ENCODE assay signal across 29 cellular contexts in the genomic region with DNA sequence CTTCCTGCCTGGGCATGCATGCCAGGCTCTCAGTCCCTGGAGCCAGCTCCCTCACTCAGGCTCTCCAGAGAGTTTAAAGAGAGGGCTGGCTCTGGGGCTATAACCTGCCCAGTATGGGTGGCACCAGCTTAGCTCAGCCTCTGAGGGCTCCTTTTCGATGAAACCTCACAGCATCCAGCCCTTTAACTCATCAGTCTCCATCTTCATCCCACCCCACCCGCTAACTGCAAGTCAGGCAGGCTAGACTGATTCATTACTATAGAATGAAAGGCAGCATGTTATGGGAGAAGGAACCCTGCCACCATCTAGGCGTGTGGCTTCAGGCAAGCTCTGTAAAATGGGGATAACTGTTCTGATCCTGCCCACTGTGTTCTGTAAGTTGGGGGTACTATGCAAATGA. TPM values are rescaled to one million over a fixed set of nuclear protein-coding genes. Genes with fewer than 3 reads are reported as not detected.
A peak's percentile ranks its signal among the peaks of the same experiment; 100 is the strongest.
DNase-seq lines count a peak whose midpoint lies in the region; ATAC-seq and TF ChIP-seq lines count a peak whose summit lies in the region.
"Had no signal": no experiment of that assay in that cellular context is flagged by ENCODE, and none has a peak within 500 bp of the region (broad histone marks: within the 10 kb centered on the region; RNA-seq: fewer than 3 reads in every experiment).

No MANE protein-coding gene starts in this region.

- H3K27me3 ChIP-seq in BE2C = no peaks in the 10 kb centered on the region
- H3K27me3 ChIP-seq: stomach, tibial artery had no signal

- TF ChIP-seq CTCF in HFFc6 (IDR thresholded peaks at IDR 0.05) = no peak
- TF ChIP-seq CTCF in BE2C (IDR thresholded peaks at IDR 0.05; ENCODE audit: low read depth, low read length) = no peak

- H3K4me1 ChIP-seq in BE2C = peaks cover 5% of the 10 kb centered on the region
- H3K4me1 ChIP-seq: tibial artery had no signal

- no peak for ATAC-seq in activated naive CD8-positive, alpha-beta T cell treated with anti-CD3 and anti-CD28 coated beads, Interleukin-2, amount 10 ng/mL, durations not matched to agents 7 days and 5 days (ENCODE audit: low read depth)
- no peak for ATAC-seq in central memory CD8-positive, alpha-beta T cell (replicated peaks; ENCODE audit: extremely low read depth, poor library complexity, severe bottlenecking)
- no peak for ATAC-seq in stimulated activated effector memory CD8-positive, alpha-beta T cell treated with anti-CD3 and anti-CD28 coated beads, Interleukin-12 subunit alpha, Interleukin-12 subunit beta, amount 100 ng/mL, for 72 hours
- ATAC-seq in HG02759 (IDR thresholded peaks at IDR 0.05; ENCODE audit: unreplicated experiment) = no peak
- ATAC-seq in HG02623 (IDR thresholded peaks at IDR 0.05; ENCODE audit: unreplicated experiment) = no peak
- ATAC-seq: activated T-cell treated with anti-CD3 and anti-CD28 coated beads, Interleukin-2, amount 50 U/mL, for 4 hours; K562; lower lobe of right lung; sciatic nerve had no signal

- no peak for DNase-seq in activated naive CD8-positive, alpha-beta T cell treated with anti-CD3 and anti-CD28 coated beads, Interleukin-2, amount 10 ng/mL, durations not matched to agents 7 days and 5 days
- no peak for DNase-seq in activated naive CD8-positive, alpha-beta T cell treated with anti-CD3 and anti-CD28 coated beads for 36 hours
- DNase-seq in HFFc6 (peak; percentile 25), BE2C (no peak)
- DNase-seq in central memory CD8-positive, alpha-beta T cell (ENCODE audit: low spot score in 2 of 2) = no peak
- no peak for DNase-seq in stimulated activated effector memory CD8-positive, alpha-beta T cell treated with anti-CD3 and anti-CD28 coated beads, Interleukin-12 subunit alpha, Interleukin-12 subunit beta, amount 100 ng/mL, for 72 hours (ENCODE audit: low spot score in 2 of 2)
- DNase-seq: activated CD4-positive, alpha-beta memory T cell treated with anti-CD3 and anti-CD28 coated beads, Interleukin-2, amount 10 ng/mL, durations not matched to agents 7 days and 5 days; activated naive CD4-positive, alpha-beta T cell treated with anti-CD3 and anti-CD28 coated beads for 36 hours; activated T-cell treated with anti-CD3 and anti-CD28 coated beads, Interleukin-2, amount 50 U/mL, for 4 hours; anterior cingulate cortex; CD4-positive, CD25-positive, alpha-beta regulatory T cell; central memory CD4-positive, alpha-beta T cell; dermis blood vessel endothelial cell; DMS153; glutamatergic neuron; GOT3; lower lobe of right lung; MM.1S; NCI-H1436 treated with DMSO at 0.1 percent for 48 hours; NCI-H748 treated with DMSO at 0.1 percent for 48 hours; stimulated activated CD4-positive, alpha-beta T cell treated with anti-CD3 and anti-CD28 coated beads, Interleukin-15, amount 100 ng/mL, for 24 hours; stomach; tibial artery had no signal

- POLR2A ChIA-PET in activated naive CD8-positive, alpha-beta T cell treated with anti-CD3 and anti-CD28 coated beads, Interleukin-2, amount 10 ng/mL, durations not matched to agents 7 days and 5 days (lab: Charles Lee) = no interaction called here

- H3K9me3 Mint-ChIP-seq in activated naive CD8-positive, alpha-beta T cell treated with anti-CD3 and anti-CD28 coated beads, Interleukin-2, amount 10 ng/mL, durations not matched to agents 7 days and 5 days = peaks cover 4% of the 10 kb centered on the region
- peaks cover 5% of the 10 kb centered on the region for H3K9me3 Mint-ChIP-seq in activated naive CD8-positive, alpha-beta T cell treated with anti-CD3 and anti-CD28 coated beads for 36 hours
- H3K9me3 Mint-ChIP-seq in HFFc6 = peaks cover 8% of the 10 kb centered on the region
- no peaks in the 10 kb centered on the region for H3K9me3 Mint-ChIP-seq in central memory CD8-positive, alpha-beta T cell
- H3K9me3 Mint-ChIP-seq in stimulated activated effector memory CD8-positive, alpha-beta T cell treated with anti-CD3 and anti-CD28 coated beads, Interleukin-12 subunit alpha, Interleukin-12 subunit beta, amount 100 ng/mL, for 72 hours = peaks cover 5% of the 10 kb centered on the region

- no peaks in the 10 kb centered on the region for H3K36me3 ChIP-seq in BE2C
- H3K36me3 ChIP-seq: lower lobe of right lung, stomach, tibial artery had no signal

- no peaks in the 10 kb centered on the region for H3K9me3 ChIP-seq in BE2C
- H3K9me3 ChIP-seq: lower lobe of right lung had no signal

- no peaks in the 10 kb centered on the region for H3K27me3 Mint-ChIP-seq in activated naive CD8-positive, alpha-beta T cell treated with anti-CD3 and anti-CD28 coated beads, Interleukin-2, amount 10 ng/mL, durations not matched to agents 7 days and 5 days
- no peaks in the 10 kb centered on the region for H3K27me3 Mint-ChIP-seq in activated naive CD8-positive, alpha-beta T cell treated with anti-CD3 and anti-CD28 coated beads for 36 hours
- peaks cover 18% of the 10 kb centered on the region for H3K27me3 Mint-ChIP-seq in HFFc6 (ENCODE audit: insufficient read depth)
- H3K27me3 Mint-ChIP-seq in central memory CD8-positive, alpha-beta T cell = no peaks in the 10 kb centered on the region
- H3K27me3 Mint-ChIP-seq: activated CD4-positive, alpha-beta memory T cell treated with anti-CD3 and anti-CD28 coated beads, Interleukin-2, amount 10 ng/mL, durations not matched to agents 7 days and 5 days; CD4-positive, CD25-positive, alpha-beta regulatory T cell had no signal

- H3K36me3 Mint-ChIP-seq in activated naive CD8-positive, alpha-beta T cell treated with anti-CD3 and anti-CD28 coated beads, Interleukin-2, amount 10 ng/mL, durations not matched to agents 7 days and 5 days = peaks cover 1% of the 10 kb centered on the region
- H3K36me3 Mint-ChIP-seq in activated naive CD8-positive, alpha-beta T cell treated with anti-CD3 and anti-CD28 coated beads for 36 hours = peaks cover 5% of the 10 kb centered on the region
- H3K36me3 Mint-ChIP-seq in HFFc6 (ENCODE audit: low read depth) = peaks cover 11% of the 10 kb centered on the region; the same call in 1 of the 2 replicates
- H3K36me3 Mint-ChIP-seq in central memory CD8-positive, alpha-beta T cell (ENCODE audit: insufficient read depth) = peaks cover 9% of the 10 kb centered on the region
- H3K36me3 Mint-ChIP-seq in stimulated activated effector memory CD8-positive, alpha-beta T cell treated with anti-CD3 and anti-CD28 coated beads, Interleukin-12 subunit alpha, Interleukin-12 subunit beta, amount 100 ng/mL, for 72 hours = peaks cover 6% of the 10 kb centered on the region
- H3K36me3 Mint-ChIP-seq: CD4-positive, CD25-positive, alpha-beta regulatory T cell had no signal

- H3K4me3 Mint-ChIP-seq in activated naive CD8-positive, alpha-beta T cell treated with anti-CD3 and anti-CD28 coated beads, Interleukin-2, amount 10 ng/mL, durations not matched to agents 7 days and 5 days = no peak overlapping the region
- H3K4me3 Mint-ChIP-seq in activated naive CD8-positive, alpha-beta T cell treated with anti-CD3 and anti-CD28 coated beads for 36 hours = no peak overlapping the region
- H3K4me3 Mint-ChIP-seq in HFFc6 = no peak overlapping the region
- H3K4me3 Mint-ChIP-seq in central memory CD8-positive, alpha-beta T cell = no peak overlapping the region
- H3K4me3 Mint-ChIP-seq in stimulated activated effector memory CD8-positive, alpha-beta T cell treated with anti-CD3 and anti-CD28 coated beads, Interleukin-12 subunit alpha, Interleukin-12 subunit beta, amount 100 ng/mL, for 72 hours = no peak overlapping the region
- H3K4me3 Mint-ChIP-seq: activated CD4-positive, alpha-beta memory T cell treated with anti-CD3 and anti-CD28 coated beads, Interleukin-2, amount 10 ng/mL, durations not matched to agents 7 days and 5 days; activated naive CD4-positive, alpha-beta T cell treated with anti-CD3 and anti-CD28 coated beads for 36 hours; activated T-cell treated with anti-CD3 and anti-CD28 coated beads, Interleukin-2, amount 50 U/mL, for 4 hours had no signal

- peak overlapping the region; percentile 61 for H3K27ac Mint-ChIP-seq in activated naive CD8-positive, alpha-beta T cell treated with anti-CD3 and anti-CD28 coated beads, Interleukin-2, amount 10 ng/mL, durations not matched to agents 7 days and 5 days
- H3K27ac Mint-ChIP-seq in activated naive CD8-positive, alpha-beta T cell treated with anti-CD3 and anti-CD28 coated beads for 36 hours = no peak overlapping the region
- no peak overlapping the region for H3K27ac Mint-ChIP-seq in HFFc6
- H3K27ac Mint-ChIP-seq in central memory CD8-positive, alpha-beta T cell (ENCODE audit: low read depth) = peak overlapping the region; percentile 93
- H3K27ac Mint-ChIP-seq in stimulated activated effector memory CD8-positive, alpha-beta T cell treated with anti-CD3 and anti-CD28 coated beads, Interleukin-12 subunit alpha, Interleukin-12 subunit beta, amount 100 ng/mL, for 72 hours = peak overlapping the region; percentile 90
- H3K27ac Mint-ChIP-seq: progenitor cell of endocrine pancreas had no signal

- no peak overlapping the region for H3K4me3 ChIP-seq in BE2C (ENCODE audit: low read depth, low read length)
- H3K4me3 ChIP-seq: K562, lower lobe of right lung, stomach, tibial artery had no signal

- peaks cover 29% of the 10 kb centered on the region for H3K4me1 Mint-ChIP-seq in activated naive CD8-positive, alpha-beta T cell treated with anti-CD3 and anti-CD28 coated beads, Interleukin-2, amount 10 ng/mL, durations not matched to agents 7 days and 5 days
- H3K4me1 Mint-ChIP-seq in activated naive CD8-positive, alpha-beta T cell treated with anti-CD3 and anti-CD28 coated beads for 36 hours = peaks cover 36% of the 10 kb centered on the region
- H3K4me1 Mint-ChIP-seq in HFFc6 (ENCODE audit: low read depth) = peaks cover 54% of the 10 kb centered on the region
- H3K4me1 Mint-ChIP-seq in central memory CD8-positive, alpha-beta T cell = peaks cover 45% of the 10 kb centered on the region
- H3K4me1 Mint-ChIP-seq in stimulated activated effector memory CD8-positive, alpha-beta T cell treated with anti-CD3 and anti-CD28 coated beads, Interleukin-12 subunit alpha, Interleukin-12 subunit beta, amount 100 ng/mL, for 72 hours = peaks cover 45% of the 10 kb centered on the region

RNA-seq across cellular contexts. Expression of a gene that starts 53.5 kb away (rescaled TPM):
- not detected for total RNA-seq in activated naive CD8-positive, alpha-beta T cell treated with anti-CD3 and anti-CD28 coated beads, Interleukin-2, amount 10 ng/mL, durations not matched to agents 7 days and 5 days
- total RNA-seq in activated naive CD8-positive, alpha-beta T cell treated with anti-CD3 and anti-CD28 coated beads for 36 hours = not detected
- under 1 TPM in 2 of 6 experiments, not detected in 4; 0.26 to 0.45 TPM for total RNA-seq in HFFc6 (2021; fragmentation: NEBNext Ultra II Directional; extraction: Animal tissue kit (Norgen Biotek cat#: 25700))
- polyA plus RNA-seq in BE2C (2012; ENCODE audit: insufficient read depth, insufficient read length, low read depth) = 0.17 TPM
- total RNA-seq: K562, kidney epithelial cell, progenitor cell of endocrine pancreas had no signal
- polyA plus RNA-seq: CD4-positive, CD25-positive, alpha-beta regulatory T cell; K562 had no signal

Comparison
In these comparisons a context has a peak if more than half of its experiments do, and no peak if none do; other contexts are left out.
1. H3K27ac Mint-ChIP-seq: peak in activated naive CD8-positive, alpha-beta T cell treated with anti-CD3 and anti-CD28 coated beads, Interleukin-2, amount 10 ng/mL, durations not matched to agents 7 days and 5 days (single experiment), central memory CD8-positive, alpha-beta T cell (single experiment) and stimulated activated effector memory CD8-positive, alpha-beta T cell treated with anti-CD3 and anti-CD28 coated beads, Interleukin-12 subunit alpha, Interleukin-12 subunit beta, amount 100 ng/mL, for 72 hours (single experiment); none in activated naive CD8-positive, alpha-beta T cell treated with anti-CD3 and anti-CD28 coated beads for 36 hours (single experiment) and HFFc6 (single experiment).